1 cellular context compared by ENCODE assay signal in the genomic region with DNA sequence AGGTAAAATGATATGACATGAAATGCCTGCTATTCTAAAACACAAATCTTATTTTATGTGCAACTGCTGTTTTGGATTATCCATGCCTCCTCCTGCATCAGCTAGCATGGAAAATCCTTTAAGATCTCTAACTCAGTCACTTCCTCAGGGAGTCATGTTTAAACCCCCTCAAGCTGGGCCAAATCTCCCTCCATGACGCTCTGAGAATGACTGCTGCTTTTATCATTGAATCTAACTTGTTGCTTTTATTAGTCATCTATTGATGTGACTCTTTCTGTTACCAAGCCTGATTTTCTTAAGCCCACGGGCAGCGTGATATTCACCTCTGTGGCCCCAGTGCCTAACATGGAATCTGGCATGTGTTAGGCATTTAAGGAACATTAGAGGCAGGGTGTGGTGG.
TF ChIP-seq lines count a peak whose summit lies in the region.

No MANE protein-coding gene starts in this region.

TF ChIP-seq in SK-N-SH treated with all-trans-retinoic acid at 6 μM for 48 hours, 23 proteins besides CTCF, POLR2A, EP300 and RAD21 (continued from another document):
- TF ChIP-seq, protein P1, sequence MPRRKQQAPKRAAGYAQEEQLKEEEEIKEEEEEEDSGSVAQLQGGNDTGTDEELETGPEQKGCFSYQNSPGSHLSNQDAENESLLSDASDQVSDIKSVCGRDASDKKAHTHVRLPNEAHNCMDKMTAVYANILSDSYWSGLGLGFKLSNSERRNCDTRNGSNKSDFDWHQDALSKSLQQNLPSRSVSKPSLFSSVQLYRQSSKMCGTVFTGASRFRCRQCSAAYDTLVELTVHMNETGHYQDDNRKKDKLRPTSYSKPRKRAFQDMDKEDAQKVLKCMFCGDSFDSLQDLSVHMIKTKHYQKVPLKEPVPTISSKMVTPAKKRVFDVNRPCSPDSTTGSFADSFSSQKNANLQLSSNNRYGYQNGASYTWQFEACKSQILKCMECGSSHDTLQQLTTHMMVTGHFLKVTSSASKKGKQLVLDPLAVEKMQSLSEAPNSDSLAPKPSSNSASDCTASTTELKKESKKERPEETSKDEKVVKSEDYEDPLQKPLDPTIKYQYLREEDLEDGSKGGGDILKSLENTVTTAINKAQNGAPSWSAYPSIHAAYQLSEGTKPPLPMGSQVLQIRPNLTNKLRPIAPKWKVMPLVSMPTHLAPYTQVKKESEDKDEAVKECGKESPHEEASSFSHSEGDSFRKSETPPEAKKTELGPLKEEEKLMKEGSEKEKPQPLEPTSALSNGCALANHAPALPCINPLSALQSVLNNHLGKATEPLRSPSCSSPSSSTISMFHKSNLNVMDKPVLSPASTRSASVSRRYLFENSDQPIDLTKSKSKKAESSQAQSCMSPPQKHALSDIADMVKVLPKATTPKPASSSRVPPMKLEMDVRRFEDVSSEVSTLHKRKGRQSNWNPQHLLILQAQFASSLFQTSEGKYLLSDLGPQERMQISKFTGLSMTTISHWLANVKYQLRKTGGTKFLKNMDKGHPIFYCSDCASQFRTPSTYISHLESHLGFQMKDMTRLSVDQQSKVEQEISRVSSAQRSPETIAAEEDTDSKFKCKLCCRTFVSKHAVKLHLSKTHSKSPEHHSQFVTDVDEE (CRISPR knock-in tag; IDR thresholded peaks at IDR 0.05), result no peak
- no peak for TF ChIP-seq TOX (CRISPR knock-in tag; IDR thresholded peaks at IDR 0.05; ENCODE audit: borderline replicate concordance)
- TF ChIP-seq RARB (CRISPR knock-in tag; IDR thresholded peaks at IDR 0.05), result no peak
- TF ChIP-seq ISL1 (CRISPR knock-in tag; IDR thresholded peaks at IDR 0.05), result no peak
